8 cellular contexts compared by ENCODE assay signal in the genomic region with DNA sequence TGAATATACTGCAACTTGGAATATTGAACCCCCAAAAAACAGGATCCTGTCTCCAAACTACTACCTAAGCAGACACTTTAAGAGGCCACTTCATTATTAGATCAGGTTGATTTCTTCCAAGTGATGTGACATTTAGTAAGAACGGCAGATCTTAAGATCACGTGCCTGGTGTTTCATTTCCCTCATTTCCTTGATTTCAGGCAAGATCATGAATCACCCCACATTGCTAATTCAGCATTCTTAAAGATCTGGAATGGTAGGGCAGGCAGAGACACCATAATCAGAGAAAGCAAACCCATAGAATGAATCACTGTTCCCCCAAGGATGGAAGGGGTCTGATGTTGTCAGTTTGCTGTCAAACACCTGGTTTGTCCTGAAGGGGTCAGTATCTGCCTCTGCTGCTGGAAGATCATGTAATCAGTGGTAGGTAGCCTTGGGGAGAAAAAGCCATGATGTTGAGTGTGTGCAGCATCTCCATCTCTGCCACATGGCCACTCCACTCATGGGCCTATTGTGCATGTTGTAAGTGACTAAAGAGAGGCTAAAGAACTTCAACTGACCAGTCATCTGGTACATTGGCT.
A peak's percentile ranks its signal among the peaks of the same experiment; 100 is the strongest.
DNase-seq lines count a peak whose midpoint lies in the region; ATAC-seq and TF ChIP-seq lines count a peak whose summit lies in the region.

No MANE protein-coding gene starts in this region.

- H3K4me1 ChIP-seq in vagina, result peaks cover 23% of the 10 kb centered on the region

- no peaks in the 10 kb centered on the region for H3K9me3 ChIP-seq in vagina

- no peak overlapping the region for H3K27ac ChIP-seq in vagina

- no peaks in the 10 kb centered on the region for H3K36me3 ChIP-seq in vagina

- WGBS in lower leg skin, 2 donors, result 74 to 86% methylated on average over 2 of the region's 2 CpGs

- peak; percentile 36 for DNase-seq in stimulated activated CD4-positive, alpha-beta T cell treated with anti-CD3 and anti-CD28 coated beads, Interleukin-1b, Interleukin-23, amount 100 ng/mL, for 48 hours
- no peak for DNase-seq in stimulated activated CD4-positive, alpha-beta T cell treated with anti-CD3 and anti-CD28 coated beads, Interleukin-2, amount 100 ng/mL, for 48 hours
- DNase-seq in RKO (ENCODE audit: low spot score) (peak; percentile 1), epithelial cell of proximal tubule (ENCODE audit: low read depth) (no peak), vagina (ENCODE audit: extremely low spot score in 2 of 2) (no peak), lower leg skin (ENCODE audit: low spot score in 2 of 2) (no peak)

- TF ChIP-seq CTCF in epithelial cell of proximal tubule (conservative IDR thresholded peaks at IDR 0.05; ENCODE audit: low read depth, low read length) (peak; percentile 47), vagina (IDR thresholded peaks at IDR 0.05) (no peak), lower leg skin (IDR thresholded peaks at IDR 0.05) (no peak)

- intact Hi-C loops in vagina (cut with DNase I) (no loop called here), lower leg skin (cut with DNase I; ENCODE audit: low total_unique reads) (no loop called here)

- no peak for TF ChIP-seq POLR2A in vagina (IDR thresholded peaks at IDR 0.05)
- no peak for TF ChIP-seq POLR2A in lower leg skin (IDR thresholded peaks at IDR 0.05)

- H3K4me3 ChIP-seq in epithelial cell of proximal tubule (ENCODE audit: low read depth, low read length), result no peak overlapping the region
- no peak overlapping the region for H3K4me3 ChIP-seq in vagina
- H3K4me3 ChIP-seq in lower leg skin (ENCODE audit: low read depth, poor library complexity, severe bottlenecking), result no peak overlapping the region

- H3K27me3 ChIP-seq in vagina, result no peaks in the 10 kb centered on the region

- ATAC-seq in HG03280 (IDR thresholded peaks at IDR 0.05; ENCODE audit: unreplicated experiment) (no peak), GM19035 (IDR thresholded peaks at IDR 0.05; ENCODE audit: unreplicated experiment) (no peak)

Comparison
In these comparisons a context has a peak if more than half of its experiments do, and no peak if none do; other contexts are left out.
1. DNase-seq: peak in stimulated activated CD4-positive, alpha-beta T cell treated with anti-CD3 and anti-CD28 coated beads, Interleukin-1b, Interleukin-23, amount 100 ng/mL, for 48 hours (single experiment) and RKO (single experiment); none in stimulated activated CD4-positive, alpha-beta T cell treated with anti-CD3 and anti-CD28 coated beads, Interleukin-2, amount 100 ng/mL, for 48 hours (0 of 2), epithelial cell of proximal tubule (single experiment), vagina (0 of 2) and lower leg skin (0 of 2).